Comparison of ENCODE assay signal across 23 cellular contexts in genomic region chr3:171221104-171221503, GRCh38.
DNase-seq lines count a peak whose midpoint lies in the region; ATAC-seq, FAIRE-seq and TF ChIP-seq lines count a peak whose summit lies in the region.
"Had no signal": no experiment of that assay in that cellular context is flagged by ENCODE, and none has a peak within 500 bp of the region (broad histone marks: within the 10 kb centered on the region; RNA-seq: fewer than 3 reads in every experiment).

No MANE protein-coding gene starts in this region.

- peaks cover 7% of the 10 kb centered on the region for H3K79me2 ChIP-seq in GM12878 (ENCODE audit: control insufficient read depth, insufficient read depth, low read length)

- POLR2A ChIA-PET in activated CD8-positive, alpha-beta T cell treated with anti-CD3 and anti-CD28 coated beads for 36 hours (lab: Charles Lee): no interaction called here
- POLR2A ChIA-PET in activated CD8-positive, alpha-beta T cell treated with anti-CD3 and anti-CD28 coated beads, Interleukin-2, amount 10 ng/mL, durations not matched to agents 7 days and 5 days (lab: Charles Lee): no interaction called here
- POLR2A ChIA-PET in GM12878 (lab: Charles Lee): interaction anchor here (0.9 kb wide), 1 partner anchor 125 kb away, joined by 3 read pairs; no protein-coding TSS in a partner anchor
- POLR2A ChIA-PET in naive thymus-derived CD8-positive, alpha-beta T cell (lab: Charles Lee): interaction anchor here (1.2 kb wide), 1 partner anchor 9 kb away, joined by 3 read pairs; no protein-coding TSS in a partner anchor

- no peak for TF ChIP-seq RAD21 in GM12878 (IDR thresholded peaks at IDR 0.05; ENCODE audit: insufficient read depth, low read depth, low read length)

- peaks cover under 1 to 8% of the 10 kb centered on the region in 2 experiments for H3K36me3 ChIP-seq in GM12878 (ENCODE audit: control insufficient read depth in 2 of 2, insufficient read depth in 2 of 2, low read length in 1 of 2)
- H3K36me3 ChIP-seq: BE2C, BLaER1 had no signal

- H3K27me3 Mint-ChIP-seq in activated CD8-positive, alpha-beta T cell treated with anti-CD3 and anti-CD28 coated beads for 36 hours: no peaks in the 10 kb centered on the region
- no peaks in the 10 kb centered on the region for H3K27me3 Mint-ChIP-seq in activated CD8-positive, alpha-beta T cell treated with anti-CD3 and anti-CD28 coated beads, Interleukin-2, amount 10 ng/mL, durations not matched to agents 7 days and 5 days (ENCODE audit: low read depth)
- no peaks in the 10 kb centered on the region for H3K27me3 Mint-ChIP-seq in naive thymus-derived CD8-positive, alpha-beta T cell
- H3K27me3 Mint-ChIP-seq: CD4-positive, alpha-beta T cell had no signal

- H3K4me3 ChIP-seq in GM12878: no peak overlapping the region
- H3K4me3 ChIP-seq: BLaER1 had no signal

- 100% methylated on average over 2 of the region's 2 CpGs for WGBS in GM12878 (ENCODE audit: insufficient coverage, insufficient replicate concordance, low lambda C conversion rate, missing lambda C conversion rate)

- intact Hi-C loops in activated CD8-positive, alpha-beta T cell treated with anti-CD3 and anti-CD28 coated beads for 36 hours (cut with micrococcal nuclease): no loop called here
- intact Hi-C loops in GM12878 (cut with micrococcal nuclease; ENCODE audit: unreplicated experiment): no loop called here

- in situ Hi-C loops in GM12878 (cut with MboI): no loop called here

- DNase-seq in activated CD8-positive, alpha-beta T cell treated with anti-CD3 and anti-CD28 coated beads for 36 hours: no peak
- DNase-seq in activated CD8-positive, alpha-beta T cell treated with anti-CD3 and anti-CD28 coated beads, Interleukin-2, amount 10 ng/mL, durations not matched to agents 7 days and 5 days: no peak
- DNase-seq in GM12878 (ENCODE audit: low read depth, low spot score): no peak
- no peak for DNase-seq in NCI-H446 treated with DMSO at 0.1 percent for 48 hours (lab: John Stamatoyannopoulos, UW)
- no peak for DNase-seq in naive thymus-derived CD8-positive, alpha-beta T cell
- DNase-seq: 8988T; ACHN; BE2C; C1 segment of cervical spinal cord; Caco-2; Calu3; CD4-positive, alpha-beta T cell; CD8-positive, alpha-beta T cell; DMS79 treated with DMSO at 0.1 percent for 48 hours; GF-D8 had no signal

- no peak for TF ChIP-seq POLR2A in GM12878 (IDR thresholded peaks at IDR 0.05; ENCODE audit: low read depth, low read length)

- H3K27me3 ChIP-seq in GM12878 (replicated peaks in 1 of 2; ENCODE audit: control insufficient read depth in 2 of 2, insufficient read depth in 2 of 2, low read length in 1 of 2) (no peaks in the 10 kb centered on the region), layer of hippocampus (ENCODE audit: control insufficient read depth, insufficient read depth, low read length) (no peaks in the 10 kb centered on the region)
- H3K27me3 ChIP-seq: BE2C, BLaER1 had no signal

- no peak overlapping the region for H3K4me2 ChIP-seq in GM12878 (ENCODE audit: control insufficient read depth, insufficient read depth)
- H3K4me2 ChIP-seq: BLaER1 had no signal

- H3K36me3 Mint-ChIP-seq in activated CD8-positive, alpha-beta T cell treated with anti-CD3 and anti-CD28 coated beads for 36 hours (ENCODE audit: low read depth): peaks cover 16% of the 10 kb centered on the region
- H3K36me3 Mint-ChIP-seq in activated CD8-positive, alpha-beta T cell treated with anti-CD3 and anti-CD28 coated beads, Interleukin-2, amount 10 ng/mL, durations not matched to agents 7 days and 5 days (ENCODE audit: low read depth): peaks cover 24% of the 10 kb centered on the region
- H3K36me3 Mint-ChIP-seq in naive thymus-derived CD8-positive, alpha-beta T cell: peaks cover 9 to 20% (median 16%) of the 10 kb centered on the region in 3 donors
- H3K36me3 Mint-ChIP-seq: CD14-positive monocyte had no signal

- ATAC-seq in activated CD8-positive, alpha-beta T cell treated with anti-CD3 and anti-CD28 coated beads for 36 hours: no peak
- ATAC-seq in activated CD8-positive, alpha-beta T cell treated with anti-CD3 and anti-CD28 coated beads, Interleukin-2, amount 10 ng/mL, durations not matched to agents 7 days and 5 days: no peak
- ATAC-seq in GM12878: peak; percentile 11; the same call in 2 of the 3 replicates
- ATAC-seq in naive thymus-derived CD8-positive, alpha-beta T cell: no peak
- ATAC-seq: CD8-positive, alpha-beta T cell had no signal

- H3K4me1 Mint-ChIP-seq in activated CD8-positive, alpha-beta T cell treated with anti-CD3 and anti-CD28 coated beads for 36 hours (ENCODE audit: low read depth): peaks cover 30% of the 10 kb centered on the region
- peaks cover 31% of the 10 kb centered on the region for H3K4me1 Mint-ChIP-seq in activated CD8-positive, alpha-beta T cell treated with anti-CD3 and anti-CD28 coated beads, Interleukin-2, amount 10 ng/mL, durations not matched to agents 7 days and 5 days (ENCODE audit: low read depth)
- peaks cover 10 to 59% (median 43%) of the 10 kb centered on the region in 4 donors for H3K4me1 Mint-ChIP-seq in naive thymus-derived CD8-positive, alpha-beta T cell
- H3K4me1 Mint-ChIP-seq: CD14-positive monocyte had no signal

- H3K27ac ChIP-seq in GM12878 (ENCODE audit: control insufficient read depth, insufficient read depth): no peak overlapping the region
- H3K27ac ChIP-seq in layer of hippocampus (ENCODE audit: low read depth, low read length): peak overlapping the region; percentile 8
- H3K27ac ChIP-seq: BLaER1 had no signal

- RAD21 ChIA-PET in GM12878 (lab: Charles Lee; ENCODE audit: unreplicated experiment): interaction anchor here (0.8 to 1.8 kb wide), 2 partner anchors 28 to 231 kb away, joined by 4 to 5 read pairs; no protein-coding TSS in a partner anchor

- peak overlapping the region; percentile 26 for H3K27ac Mint-ChIP-seq in activated CD8-positive, alpha-beta T cell treated with anti-CD3 and anti-CD28 coated beads for 36 hours
- H3K27ac Mint-ChIP-seq in activated CD8-positive, alpha-beta T cell treated with anti-CD3 and anti-CD28 coated beads, Interleukin-2, amount 10 ng/mL, durations not matched to agents 7 days and 5 days: no peak overlapping the region
- no peak overlapping the region for H3K27ac Mint-ChIP-seq in naive thymus-derived CD8-positive, alpha-beta T cell
- H3K27ac Mint-ChIP-seq: CD14-positive monocyte; CD4-positive, alpha-beta T cell; CD8-positive, alpha-beta T cell had no signal

- H2AFZ ChIP-seq in GM12878 (ENCODE audit: control insufficient read depth, low read depth, low read length): no peak overlapping the region

- no peak overlapping the region for H3K9ac ChIP-seq in GM12878 (ENCODE audit: control insufficient read depth, insufficient read depth, low read length)
- H3K9ac ChIP-seq: BLaER1 had no signal

- no peak overlapping the region for H3K4me3 Mint-ChIP-seq in activated CD8-positive, alpha-beta T cell treated with anti-CD3 and anti-CD28 coated beads for 36 hours
- no peak overlapping the region for H3K4me3 Mint-ChIP-seq in activated CD8-positive, alpha-beta T cell treated with anti-CD3 and anti-CD28 coated beads, Interleukin-2, amount 10 ng/mL, durations not matched to agents 7 days and 5 days
- H3K4me3 Mint-ChIP-seq in naive thymus-derived CD8-positive, alpha-beta T cell: no peak overlapping the region
- H3K4me3 Mint-ChIP-seq: CD14-positive monocyte; CD4-positive, alpha-beta T cell; CD8-positive, alpha-beta T cell had no signal

- SMC1A ChIA-PET in GM12878 (lab: Charles Lee; ENCODE audit: uncharacterized antibody, unreplicated experiment): interaction anchor here (0.6 to 2.2 kb wide), 12 partner anchors 8 to 1385 kb away, joined by 3 to 8 read pairs (median 4); no protein-coding TSS in a partner anchor

- no peak for TF ChIP-seq CTCF in activated CD8-positive, alpha-beta T cell treated with anti-CD3 and anti-CD28 coated beads for 36 hours (IDR thresholded peaks at IDR 0.05)
- no peak for TF ChIP-seq CTCF in GM12878 (IDR thresholded peaks at IDR 0.05 in 2 of 3, conservative IDR thresholded peaks at IDR 0.05 in 1 of 3; ENCODE audit: control insufficient read depth in 2 of 3, extremely low read depth in 1 of 3, insufficient read depth in 1 of 3, low read depth in 3 of 3, low read length in 3 of 3)

- peaks cover 17% of the 10 kb centered on the region for H3K4me1 ChIP-seq in GM12878 (ENCODE audit: control insufficient read depth, insufficient read depth, low read length)
- H3K4me1 ChIP-seq: BE2C, Caco-2 had no signal

- CTCF ChIA-PET in activated CD8-positive, alpha-beta T cell treated with anti-CD3 and anti-CD28 coated beads for 36 hours (lab: Charles Lee): interaction anchor here (0.5 kb wide), 1 partner anchor 44 kb away, joined by 3 read pairs; no protein-coding TSS in a partner anchor
- CTCF ChIA-PET in activated CD8-positive, alpha-beta T cell treated with anti-CD3 and anti-CD28 coated beads, Interleukin-2, amount 10 ng/mL, durations not matched to agents 7 days and 5 days (lab: Charles Lee): interaction anchor here (1.0 to 1.3 kb wide), 2 partner anchors 12 to 36 kb away, joined by 3 read pairs; no protein-coding TSS in a partner anchor
- CTCF ChIA-PET in GM12878 (lab: Yijun Ruan, JAX): interaction anchor here (0.8 to 3.2 kb wide), 7 partner anchors 9 to 90 kb away, joined by 3 to 11 read pairs (median 5); no protein-coding TSS in a partner anchor

- FAIRE-seq in GM12878 (lab: Jason Lieb, UNC): no peak
- FAIRE-seq: A204.1, D721Med, G401.6, GM12892, GM18507 had no signal

- peaks cover 7% of the 10 kb centered on the region; the same call in 2 of the 3 replicates for H3K9me3 ChIP-seq in GM12878 (replicated peaks; ENCODE audit: control insufficient read depth, insufficient read depth, low read length)
- H3K9me3 ChIP-seq: BE2C, Caco-2 had no signal

- H4K20me1 ChIP-seq in GM12878 (ENCODE audit: control insufficient read depth, insufficient read depth): no peaks in the 10 kb centered on the region
- H4K20me1 ChIP-seq: BLaER1 had no signal

- no TSS peak for BruUV-seq in GM12878 (replicated peaks; lab: Mats Ljungman, UMichigan)

- no peak for TF ChIP-seq EP300 in GM12878 (IDR thresholded peaks at IDR 0.05; ENCODE audit: borderline replicate concordance in 1 of 2, control insufficient read depth in 1 of 2, low read depth in 2 of 2, low read length in 2 of 2)

- H3K9me3 Mint-ChIP-seq in activated CD8-positive, alpha-beta T cell treated with anti-CD3 and anti-CD28 coated beads for 36 hours: peaks cover 11% of the 10 kb centered on the region
- H3K9me3 Mint-ChIP-seq in activated CD8-positive, alpha-beta T cell treated with anti-CD3 and anti-CD28 coated beads, Interleukin-2, amount 10 ng/mL, durations not matched to agents 7 days and 5 days (ENCODE audit: insufficient read depth): peaks cover 13% of the 10 kb centered on the region
- H3K9me3 Mint-ChIP-seq in naive thymus-derived CD8-positive, alpha-beta T cell: peaks cover 0 to 11% (median 2%) of the 10 kb centered on the region in 9 donors
- H3K9me3 Mint-ChIP-seq: CD4-positive, alpha-beta T cell had no signal

TF ChIP-seq in GM12878, 131 proteins besides CTCF, POLR2A, EP300 and RAD21:
- no peak for TF ChIP-seq MEF2A (IDR thresholded peaks at IDR 0.05; ENCODE audit: insufficient read depth, low read depth, low read length)

Comparison
In these comparisons a context has a peak if more than half of its experiments do, and no peak if none do; other contexts are left out.
1. POLR2A ChIA-PET loops: an anchor here in GM12878 (0.9 kb wide) and naive thymus-derived CD8-positive, alpha-beta T cell (1.2 kb wide); none called in activated CD8-positive, alpha-beta T cell treated with anti-CD3 and anti-CD28 coated beads for 36 hours and activated CD8-positive, alpha-beta T cell treated with anti-CD3 and anti-CD28 coated beads, Interleukin-2, amount 10 ng/mL, durations not matched to agents 7 days and 5 days.